ENCODE assay signal across 1 cellular context in genomic region chr11:15940462-15941205, GRCh38.
TF ChIP-seq lines count a peak whose summit lies in the region.

No MANE protein-coding gene starts in this region.

TF ChIP-seq in GM12878, 131 proteins besides CTCF, POLR2A, EP300 and RAD21 (continued from another document):
- no peak for TF ChIP-seq ZBTB11 (CRISPR knock-in tag; IDR thresholded peaks at IDR 0.05)
- peak; percentile 28 to 57; a peak in 1 of 4 replicates for TF ChIP-seq IKZF2 (IDR thresholded peaks at IDR 0.05)
- TF ChIP-seq ZNF384 (IDR thresholded peaks at IDR 0.05; ENCODE audit: borderline replicate concordance, low read depth, low read length), result 0 out of 2 replicates have a peak, but pooled peaks have one; percentile 17
- TF ChIP-seq ZNF592 (IDR thresholded peaks at IDR 0.05), result no peak
- TF ChIP-seq MEF2B (IDR thresholded peaks at IDR 0.05; ENCODE audit: partially characterized antibody, poor library complexity, severe bottlenecking), result peak; percentile 36
- TF ChIP-seq RAD51 (IDR thresholded peaks at IDR 0.05), result peak; percentile 64
- TF ChIP-seq NBN (IDR thresholded peaks at IDR 0.05), result no peak
- TF ChIP-seq, protein P1, sequence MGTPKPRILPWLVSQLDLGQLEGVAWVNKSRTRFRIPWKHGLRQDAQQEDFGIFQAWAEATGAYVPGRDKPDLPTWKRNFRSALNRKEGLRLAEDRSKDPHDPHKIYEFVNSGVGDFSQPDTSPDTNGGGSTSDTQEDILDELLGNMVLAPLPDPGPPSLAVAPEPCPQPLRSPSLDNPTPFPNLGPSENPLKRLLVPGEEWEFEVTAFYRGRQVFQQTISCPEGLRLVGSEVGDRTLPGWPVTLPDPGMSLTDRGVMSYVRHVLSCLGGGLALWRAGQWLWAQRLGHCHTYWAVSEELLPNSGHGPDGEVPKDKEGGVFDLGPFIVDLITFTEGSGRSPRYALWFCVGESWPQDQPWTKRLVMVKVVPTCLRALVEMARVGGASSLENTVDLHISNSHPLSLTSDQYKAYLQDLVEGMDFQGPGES (IDR thresholded peaks at IDR 0.05), result no peak
- no peak for TF ChIP-seq GABPA (IDR thresholded peaks at IDR 0.05; ENCODE audit: low read depth)
- TF ChIP-seq IKZF1 (conservative IDR thresholded peaks at IDR 0.05), result peak; percentile 44
- no peak for TF ChIP-seq TCF7 (IDR thresholded peaks at IDR 0.05; ENCODE audit: borderline replicate concordance)
- TF ChIP-seq ZBTB33 (IDR thresholded peaks at IDR 0.05), result no peak
- TF ChIP-seq USF1 (IDR thresholded peaks at IDR 0.05; ENCODE audit: borderline replicate concordance, extremely low read length, insufficient read depth, low read depth, low read length), result no peak
- TF ChIP-seq, protein P2, sequence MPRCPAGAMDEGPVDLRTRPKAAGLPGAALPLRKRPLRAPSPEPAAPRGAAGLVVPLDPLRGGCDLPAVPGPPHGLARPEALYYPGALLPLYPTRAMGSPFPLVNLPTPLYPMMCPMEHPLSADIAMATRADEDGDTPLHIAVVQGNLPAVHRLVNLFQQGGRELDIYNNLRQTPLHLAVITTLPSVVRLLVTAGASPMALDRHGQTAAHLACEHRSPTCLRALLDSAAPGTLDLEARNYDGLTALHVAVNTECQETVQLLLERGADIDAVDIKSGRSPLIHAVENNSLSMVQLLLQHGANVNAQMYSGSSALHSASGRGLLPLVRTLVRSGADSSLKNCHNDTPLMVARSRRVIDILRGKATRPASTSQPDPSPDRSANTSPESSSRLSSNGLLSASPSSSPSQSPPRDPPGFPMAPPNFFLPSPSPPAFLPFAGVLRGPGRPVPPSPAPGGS (IDR thresholded peaks at IDR 0.05; ENCODE audit: borderline replicate concordance, insufficient read depth, low read depth, low read length, poor library complexity, severe bottlenecking), result no peak
- no peak for TF ChIP-seq BCL11A (IDR thresholded peaks at IDR 0.05; ENCODE audit: low read depth, low read length)
- peak; percentile 71 for TF ChIP-seq NR2F1 (conservative IDR thresholded peaks at IDR 0.05)
